ENCODE assay signal across 8 cellular contexts in genomic region chr16:19523559-19524355, GRCh38. TPM values are rescaled to one million over a fixed set of nuclear protein-coding genes. Genes with fewer than 3 reads are reported as not detected.
DNase-seq lines count a peak whose midpoint lies in the region; ATAC-seq and TF ChIP-seq lines count a peak whose summit lies in the region.

Gene CCP110, plus strand, starts transcription at chr16:19523942. Its CDS starts 3,940 bp downstream, at chr16:19527882.

- H3K36me3 Mint-ChIP-seq in activated T-cell treated with anti-CD3 and anti-CD28 coated beads, Interleukin-2, amount 50 U/mL, for 72 hours (ENCODE audit: insufficient read depth in 2 of 2) = peaks cover 4 to 7% of the 10 kb centered on the region in 2 donors

- peak; percentile 78 for ATAC-seq in GM21825 (IDR thresholded peaks at IDR 0.05; ENCODE audit: unreplicated experiment)
- ATAC-seq in activated T-cell treated with anti-CD3 and anti-CD28 coated beads, Interleukin-2, amount 50 U/mL, for 72 hours (replicated peaks in 1 of 2) = peak; percentile 86 to 89

- H3K36me3 ChIP-seq in Karpas-422 (ENCODE audit: insufficient read depth, low read length) = peaks cover 17% of the 10 kb centered on the region; the same call in 1 of the 2 replicates
- peaks cover 0 to 10% (median 0%) of the 10 kb centered on the region in 3 donors for H3K36me3 ChIP-seq in esophagus squamous epithelium
- peaks cover 8 to 11% of the 10 kb centered on the region in 2 donors for H3K36me3 ChIP-seq in muscle layer of duodenum (ENCODE audit: control insufficient read depth in 1 of 2, insufficient read depth in 2 of 2, low read length in 2 of 2)

- peak; percentile 88 for DNase-seq in DMS79 (lab: John Stamatoyannopoulos, UW)
- peak; percentile 98 for DNase-seq in Karpas-422
- peak; percentile 96 for DNase-seq in RKO (ENCODE audit: low spot score)
- peak; percentile 94 to 96 for DNase-seq in activated T-cell treated with anti-CD3 and anti-CD28 coated beads, Interleukin-2, amount 50 U/mL, for 72 hours
- peak; percentile 90 for DNase-seq in esophagus squamous epithelium (lab: John Stamatoyannopoulos, UW)
- peak; percentile 89 for DNase-seq in stimulated activated CD8-positive, alpha-beta memory T cell treated with anti-CD3 and anti-CD28 coated beads, Interleukin-7, amount 100 ng/mL, for 24 hours (ENCODE audit: low read depth)

- H3K27ac ChIP-seq in Karpas-422 (ENCODE audit: low read length) (peak within 1 kb of the TSS; percentile 86), esophagus squamous epithelium (peak within 1 kb of the TSS; percentile 71 to 85 (median 80)), muscle layer of duodenum (ENCODE audit: low read length) (peak within 1 kb of the TSS; percentile 35)

- no peaks in the 10 kb centered on the region for H3K27me3 ChIP-seq in Karpas-422 (ENCODE audit: low read length)
- H3K27me3 ChIP-seq in esophagus squamous epithelium = no peaks in the 10 kb centered on the region
- no peaks in the 10 kb centered on the region for H3K27me3 ChIP-seq in muscle layer of duodenum (ENCODE audit: low read depth, low read length)

- peak within 1 kb of the TSS; percentile 87; the same call in 1 of the 2 replicates for H2AFZ ChIP-seq in Karpas-422 (ENCODE audit: low read length)

- peaks cover 2% of the 10 kb centered on the region for H4K20me1 ChIP-seq in Karpas-422 (ENCODE audit: insufficient read depth, low read depth, low read length)

- peak within 1 kb of the TSS; percentile 94 for H3K9ac ChIP-seq in Karpas-422 (ENCODE audit: low read length)

- peak in 3 of 4 donors; percentile 64 to 69 (median 67) for TF ChIP-seq POLR2A in esophagus squamous epithelium (IDR thresholded peaks at IDR 0.05)

- peaks cover 79% of the 10 kb centered on the region for H3K79me2 ChIP-seq in Karpas-422 (ENCODE audit: low read length)

- no peaks in the 10 kb centered on the region for H3K27me3 Mint-ChIP-seq in activated T-cell treated with anti-CD3 and anti-CD28 coated beads, Interleukin-2, amount 50 U/mL, for 72 hours (ENCODE audit: low read depth)

- no peaks in the 10 kb centered on the region for H3K9me3 Mint-ChIP-seq in activated T-cell treated with anti-CD3 and anti-CD28 coated beads, Interleukin-2, amount 50 U/mL, for 72 hours

- peak within 1 kb of the TSS; percentile 55 for H3K27ac Mint-ChIP-seq in activated T-cell treated with anti-CD3 and anti-CD28 coated beads, Interleukin-2, amount 50 U/mL, for 72 hours

- intact Hi-C loops in esophagus squamous epithelium (cut with DNase I) = no loop called here

- no peaks in the 10 kb centered on the region for H3K9me2 ChIP-seq in Karpas-422 (replicated peaks; ENCODE audit: insufficient read depth, low read length)

- TF ChIP-seq CTCF in esophagus squamous epithelium (IDR thresholded peaks at IDR 0.05) = peak in 1 of 6 experiments; percentile 6

- peak within 1 kb of the TSS; percentile 94 for H3K4me2 ChIP-seq in Karpas-422 (ENCODE audit: low read depth, low read length, poor library complexity, severe bottlenecking)

- WGBS in esophagus squamous epithelium, 2 donors = 2 to 6% methylated on average over 2 to 19 of the region's 51 CpGs

- peak within 1 kb of the TSS; percentile 91 to 94 for H3K4me3 Mint-ChIP-seq in activated T-cell treated with anti-CD3 and anti-CD28 coated beads, Interleukin-2, amount 50 U/mL, for 72 hours

- peaks cover 59% of the 10 kb centered on the region for H3K4me1 ChIP-seq in Karpas-422 (ENCODE audit: low read length)
- H3K4me1 ChIP-seq in esophagus squamous epithelium = peaks cover 11 to 59% (median 22%) of the 10 kb centered on the region in 3 donors
- peaks cover 0 to 32% of the 10 kb centered on the region in 2 donors for H3K4me1 ChIP-seq in muscle layer of duodenum (ENCODE audit: control insufficient read depth in 1 of 2, insufficient read depth in 2 of 2, low read length in 2 of 2)

- H3K9me3 ChIP-seq in Karpas-422 (ENCODE audit: low read length) (no peaks in the 10 kb centered on the region), esophagus squamous epithelium (no peaks in the 10 kb centered on the region), muscle layer of duodenum (ENCODE audit: control insufficient read depth in 1 of 2, low read length in 2 of 2) (no peaks in the 10 kb centered on the region)

- peaks cover 43% of the 10 kb centered on the region for H3K4me1 Mint-ChIP-seq in activated T-cell treated with anti-CD3 and anti-CD28 coated beads, Interleukin-2, amount 50 U/mL, for 72 hours (ENCODE audit: low read depth)

- H3K4me3 ChIP-seq in Karpas-422 (ENCODE audit: low read length) (peak within 1 kb of the TSS; percentile 98), esophagus squamous epithelium (peak within 1 kb of the TSS; percentile 63 to 99 (median 90)), muscle layer of duodenum (ENCODE audit: low read depth in 1 of 2, low read length in 2 of 2) (peak within 1 kb of the TSS; percentile 85 to 97)

RNA-seq across cellular contexts. Expression of gene CCP110, which starts in this region (rescaled TPM):
- total RNA-seq in Karpas-422 (2014; rRNA removed; shearing (Covaris generic); ENCODE audit: low replicate concordance) = 16.0 and 30.1 TPM in 2 replicates
- 10 to 100 TPM; 22.9 to 30.2 TPM for total RNA-seq in activated T-cell treated with anti-CD3 and anti-CD28 coated beads, Interleukin-2, amount 50 U/mL, for 72 hours
- 10 to 100 TPM in 1 of 4 donors, 1 to 10 TPM in 3; 6.4 to 13.7 (median 7.4) TPM for total RNA-seq in esophagus squamous epithelium

Comparison
In these comparisons a context has a peak if more than half of its experiments do, and no peak if none do; other contexts are left out.
1. Peak in every context shown above with its lines: DNase-seq, ATAC-seq, H3K4me3 ChIP-seq and H3K27ac ChIP-seq.
2. H3K27ac ChIP-seq: peak in every context shown above with its lines; median percentile 86 in Karpas-422; 80 in esophagus squamous epithelium; 35 in muscle layer of duodenum.